In genomic region chr2:179340678-179341077, GRCh38 we compare ENCODE assay signal across 9 cellular contexts.
DNase-seq lines count a peak whose midpoint lies in the region; ATAC-seq, FAIRE-seq and TF ChIP-seq lines count a peak whose summit lies in the region.
"Had no signal": no experiment of that assay in that cellular context is flagged by ENCODE, and none has a peak within 500 bp of the region (broad histone marks: within the 10 kb centered on the region; RNA-seq: fewer than 3 reads in every experiment).

No MANE protein-coding gene starts in this region.

- H3K9me3 Mint-ChIP-seq in activated CD8-positive, alpha-beta T cell treated with anti-CD3 and anti-CD28 coated beads for 36 hours = no peaks in the 10 kb centered on the region
- no peaks in the 10 kb centered on the region for H3K9me3 Mint-ChIP-seq in activated CD8-positive, alpha-beta T cell treated with anti-CD3 and anti-CD28 coated beads, Interleukin-2, amount 10 ng/mL, durations not matched to agents 7 days and 5 days (ENCODE audit: insufficient read depth)

- no peaks in the 10 kb centered on the region for H3K27me3 ChIP-seq in NT2/D1 (ENCODE audit: insufficient read depth, insufficient read length)
- H3K27me3 ChIP-seq in subcutaneous abdominal adipose tissue (ENCODE audit: control insufficient read depth in 5 of 5, insufficient read depth in 4 of 5, low read length in 5 of 5) = no peaks in the 10 kb centered on the region

- H3K27ac Mint-ChIP-seq in activated CD8-positive, alpha-beta T cell treated with anti-CD3 and anti-CD28 coated beads for 36 hours = no peak overlapping the region
- H3K27ac Mint-ChIP-seq in activated CD8-positive, alpha-beta T cell treated with anti-CD3 and anti-CD28 coated beads, Interleukin-2, amount 10 ng/mL, durations not matched to agents 7 days and 5 days = no peak overlapping the region

- H3K4me3 Mint-ChIP-seq in activated CD8-positive, alpha-beta T cell treated with anti-CD3 and anti-CD28 coated beads for 36 hours = no peak overlapping the region
- no peak overlapping the region for H3K4me3 Mint-ChIP-seq in activated CD8-positive, alpha-beta T cell treated with anti-CD3 and anti-CD28 coated beads, Interleukin-2, amount 10 ng/mL, durations not matched to agents 7 days and 5 days

- TF ChIP-seq CTCF in activated CD8-positive, alpha-beta T cell treated with anti-CD3 and anti-CD28 coated beads for 36 hours (IDR thresholded peaks at IDR 0.05) = no peak
- peak; percentile 34 for TF ChIP-seq CTCF in fibroblast of villous mesenchyme (IDR thresholded peaks at IDR 0.05; ENCODE audit: insufficient read depth, low read depth, low read length)

- POLR2A ChIA-PET in activated CD8-positive, alpha-beta T cell treated with anti-CD3 and anti-CD28 coated beads for 36 hours (lab: Charles Lee) = no interaction called here
- POLR2A ChIA-PET in activated CD8-positive, alpha-beta T cell treated with anti-CD3 and anti-CD28 coated beads, Interleukin-2, amount 10 ng/mL, durations not matched to agents 7 days and 5 days (lab: Charles Lee) = no interaction called here

- H3K4me3 ChIP-seq in NT2/D1 (ENCODE audit: insufficient read length, low read depth) (no peak overlapping the region), fibroblast of villous mesenchyme (ENCODE audit: low read depth, low read length) (no peak overlapping the region), subcutaneous abdominal adipose tissue (ENCODE audit: low read depth in 1 of 5, low read length in 5 of 5) (no peak overlapping the region)

- peak overlapping the region; percentile 74 for H3K27ac ChIP-seq in subcutaneous abdominal adipose tissue (ENCODE audit: low read depth, low read length)

- ATAC-seq in activated CD8-positive, alpha-beta T cell treated with anti-CD3 and anti-CD28 coated beads for 36 hours = no peak
- ATAC-seq in activated CD8-positive, alpha-beta T cell treated with anti-CD3 and anti-CD28 coated beads, Interleukin-2, amount 10 ng/mL, durations not matched to agents 7 days and 5 days = no peak
- no peak for ATAC-seq in HG03457 (IDR thresholded peaks at IDR 0.05; ENCODE audit: unreplicated experiment)

- H3K36me3 ChIP-seq in NT2/D1 (ENCODE audit: insufficient read depth, insufficient read length, low read length) = no peaks in the 10 kb centered on the region
- no peaks in the 10 kb centered on the region for H3K36me3 ChIP-seq in subcutaneous abdominal adipose tissue (ENCODE audit: control insufficient read depth in 5 of 5, insufficient read depth in 5 of 5, low read length in 5 of 5)

- no peaks in the 10 kb centered on the region for H3K36me3 Mint-ChIP-seq in activated CD8-positive, alpha-beta T cell treated with anti-CD3 and anti-CD28 coated beads for 36 hours (ENCODE audit: low read depth)
- H3K36me3 Mint-ChIP-seq in activated CD8-positive, alpha-beta T cell treated with anti-CD3 and anti-CD28 coated beads, Interleukin-2, amount 10 ng/mL, durations not matched to agents 7 days and 5 days (ENCODE audit: low read depth) = no peaks in the 10 kb centered on the region

- H3K9ac ChIP-seq in NT2/D1 (ENCODE audit: insufficient read length, low read depth) (no peak overlapping the region), subcutaneous abdominal adipose tissue (ENCODE audit: low read length in 5 of 5) (no peak overlapping the region)

- CTCF ChIA-PET in activated CD8-positive, alpha-beta T cell treated with anti-CD3 and anti-CD28 coated beads for 36 hours (lab: Charles Lee) = no interaction called here
- CTCF ChIA-PET in activated CD8-positive, alpha-beta T cell treated with anti-CD3 and anti-CD28 coated beads, Interleukin-2, amount 10 ng/mL, durations not matched to agents 7 days and 5 days (lab: Charles Lee) = no interaction called here

- peak; percentile 8 for DNase-seq in activated CD8-positive, alpha-beta T cell treated with anti-CD3 and anti-CD28 coated beads for 36 hours
- DNase-seq in activated CD8-positive, alpha-beta T cell treated with anti-CD3 and anti-CD28 coated beads, Interleukin-2, amount 10 ng/mL, durations not matched to agents 7 days and 5 days = no peak
- peak; percentile 16 for DNase-seq in NT2/D1 (ENCODE audit: low read depth, low spot score)
- peak; percentile 39 for DNase-seq in fibroblast of villous mesenchyme (ENCODE audit: low read depth)
- no peak for DNase-seq in GF-D8 (lab: John Stamatoyannopoulos, UW)
- no peak for DNase-seq in RCC 7860 (ENCODE audit: low spot score)
- DNase-seq: retina had no signal

- H3K9me3 ChIP-seq in NT2/D1 (ENCODE audit: insufficient read depth, low read length) (no peaks in the 10 kb centered on the region), subcutaneous abdominal adipose tissue (ENCODE audit: control insufficient read depth in 5 of 5, low read length in 5 of 5) (no peaks in the 10 kb centered on the region)

- H3K4me1 Mint-ChIP-seq in activated CD8-positive, alpha-beta T cell treated with anti-CD3 and anti-CD28 coated beads for 36 hours (ENCODE audit: low read depth) = no peaks in the 10 kb centered on the region
- no peaks in the 10 kb centered on the region for H3K4me1 Mint-ChIP-seq in activated CD8-positive, alpha-beta T cell treated with anti-CD3 and anti-CD28 coated beads, Interleukin-2, amount 10 ng/mL, durations not matched to agents 7 days and 5 days (ENCODE audit: low read depth)

- intact Hi-C loops in activated CD8-positive, alpha-beta T cell treated with anti-CD3 and anti-CD28 coated beads for 36 hours (cut with micrococcal nuclease) = no loop called here

- FAIRE-seq in RCC 7860 (lab: Jason Lieb, UNC) = no peak

- H3K4me1 ChIP-seq in NT2/D1 (ENCODE audit: insufficient read depth, insufficient read length) = peaks cover 2% of the 10 kb centered on the region
- peaks cover 0 to 66% (median 52%) of the 10 kb centered on the region in 5 donors for H3K4me1 ChIP-seq in subcutaneous abdominal adipose tissue (ENCODE audit: control insufficient read depth in 5 of 5, insufficient read depth in 5 of 5, low read length in 5 of 5)

- peaks cover under 1% of the 10 kb centered on the region for H3K27me3 Mint-ChIP-seq in activated CD8-positive, alpha-beta T cell treated with anti-CD3 and anti-CD28 coated beads for 36 hours
- H3K27me3 Mint-ChIP-seq in activated CD8-positive, alpha-beta T cell treated with anti-CD3 and anti-CD28 coated beads, Interleukin-2, amount 10 ng/mL, durations not matched to agents 7 days and 5 days (ENCODE audit: low read depth) = no peaks in the 10 kb centered on the region

Comparison
In these comparisons a context has a peak if more than half of its experiments do, and no peak if none do; other contexts are left out.
1. DNase-seq: peak in activated CD8-positive, alpha-beta T cell treated with anti-CD3 and anti-CD28 coated beads for 36 hours (single experiment), NT2/D1 (single experiment) and fibroblast of villous mesenchyme (single experiment); none in activated CD8-positive, alpha-beta T cell treated with anti-CD3 and anti-CD28 coated beads, Interleukin-2, amount 10 ng/mL, durations not matched to agents 7 days and 5 days (single experiment), GF-D8 (single experiment) and RCC 7860 (single experiment).